1 cellular context compared by ENCODE assay signal in genomic region chr20:59032023-59032712, GRCh38.
A peak's percentile ranks its signal among the peaks of the same experiment; 100 is the strongest.
TF ChIP-seq lines count a peak whose summit lies in the region.

Gene ATP5F1E, minus strand, starts transcription at chr20:59032335. Its CDS starts 84 bp downstream, at chr20:59032251.

TF ChIP-seq in K562, 482 proteins besides CTCF, POLR2A, EP300 and RAD21 (continued from another document and continues in another):
- TF ChIP-seq RBM14 (IDR thresholded peaks at IDR 0.05; ENCODE audit: borderline replicate concordance, insufficient read depth, low read depth, low read length), result no peak
- no peak for TF ChIP-seq BRF2 (IDR thresholded peaks at IDR 0.05; ENCODE audit: borderline replicate concordance, insufficient read depth, insufficient read length)
- TF ChIP-seq MEF2A (IDR thresholded peaks at IDR 0.05; ENCODE audit: control insufficient read depth, low read depth, low read length), result no peak
- peak; percentile 90 for TF ChIP-seq NFRKB (IDR thresholded peaks at IDR 0.05; ENCODE audit: low read depth)
- TF ChIP-seq ZNF224 (CRISPR knock-in tag; IDR thresholded peaks at IDR 0.05), result no peak
- no peak for TF ChIP-seq ZNF24 (IDR thresholded peaks at IDR 0.05)
- peak; percentile 70 for TF ChIP-seq CCNT2 (IDR thresholded peaks at IDR 0.05; ENCODE audit: borderline replicate concordance, extremely low read depth, insufficient read length, low read depth, low read length)
- peak; percentile 90 for TF ChIP-seq RHOXF2B (CRISPR knock-in tag; conservative IDR thresholded peaks at IDR 0.05)
- no peak for TF ChIP-seq BCOR (IDR thresholded peaks at IDR 0.05)
- no peak for TF ChIP-seq GTF2F1 (IDR thresholded peaks at IDR 0.05; ENCODE audit: low read depth, low read length)
- 0 out of 2 replicates have a peak, but pooled peaks have one; percentile 44 for TF ChIP-seq HINFP (tag; conservative IDR thresholded peaks at IDR 0.05; ENCODE audit: low read depth)
- TF ChIP-seq KLF10 (CRISPR knock-in tag; IDR thresholded peaks at IDR 0.05), result no peak; the same call in 1 of the 2 replicates
- peak; percentile 97 for TF ChIP-seq DMBX1 (CRISPR knock-in tag; IDR thresholded peaks at IDR 0.05; ENCODE audit: borderline replicate concordance)
- no peak for TF ChIP-seq CBX3 (IDR thresholded peaks at IDR 0.05; ENCODE audit: borderline replicate concordance in 1 of 2, low read length in 2 of 2)
- TF ChIP-seq GTF2A2 (tag; IDR thresholded peaks at IDR 0.05), result peak; percentile 85
- TF ChIP-seq MLLT1 (IDR thresholded peaks at IDR 0.05), result peak in 1 of 2 experiments; percentile 57; a peak in 1 of 4 replicates
- peak; percentile 57; the same call in 1 of the 2 replicates for TF ChIP-seq ETV5 (CRISPR knock-in tag; IDR thresholded peaks at IDR 0.05; ENCODE audit: low read depth)
- peak; percentile 89 for TF ChIP-seq BACH1 (tag; IDR thresholded peaks at IDR 0.05)
- TF ChIP-seq SMAD3 (CRISPR knock-in tag; conservative IDR thresholded peaks at IDR 0.05), result peak; percentile 97
- TF ChIP-seq ELK3 (CRISPR knock-in tag; IDR thresholded peaks at IDR 0.05), result no peak
- TF ChIP-seq PRPF4 (IDR thresholded peaks at IDR 0.05; ENCODE audit: insufficient read depth, low read depth, low read length, poor library complexity, severe bottlenecking), result no peak
- peak; percentile 96 for TF ChIP-seq ZNF41 (CRISPR knock-in tag; conservative IDR thresholded peaks at IDR 0.05)
- no peak for TF ChIP-seq POU5F1 (IDR thresholded peaks at IDR 0.05; ENCODE audit: borderline replicate concordance, low read depth, low read length, partially characterized antibody)
- TF ChIP-seq ZNF592 (IDR thresholded peaks at IDR 0.05), result peak; percentile 100
- peak; percentile 98 for TF ChIP-seq L3MBTL2 (IDR thresholded peaks at IDR 0.05)
- TF ChIP-seq CREBBP (IDR thresholded peaks at IDR 0.05; ENCODE audit: low read depth, low read length), result no peak
- 0 out of 4 replicates have a peak, but pooled peaks of 1 of the 2 experiments have one; percentile 16 for TF ChIP-seq KDM4B (IDR thresholded peaks at IDR 0.05; ENCODE audit: borderline replicate concordance in 2 of 2, low read depth in 1 of 2)
- TF ChIP-seq TBL1XR1 (IDR thresholded peaks at IDR 0.05; ENCODE audit: low read length in 2 of 2), result no peak
- TF ChIP-seq PURB (CRISPR knock-in tag; IDR thresholded peaks at IDR 0.05; ENCODE audit: low read depth), result no peak
- no peak for TF ChIP-seq CHAMP1 (IDR thresholded peaks at IDR 0.05)
- peak; percentile 93 for TF ChIP-seq THAP7 (CRISPR knock-in tag; IDR thresholded peaks at IDR 0.05)
- 0 out of 2 replicates have a peak, but pooled peaks have one; percentile 68 for TF ChIP-seq E2F1 (CRISPR knock-in tag; IDR thresholded peaks at IDR 0.05)
- TF ChIP-seq NR2C2 (CRISPR knock-in tag; IDR thresholded peaks at IDR 0.05), result no peak
- TF ChIP-seq NR2C2 (tag; IDR thresholded peaks at IDR 0.05), result peak; percentile 85
- peak; percentile 89 for TF ChIP-seq ZBTB34 (CRISPR knock-in tag; IDR thresholded peaks at IDR 0.05)
- TF ChIP-seq HIVEP1 (CRISPR knock-in tag; IDR thresholded peaks at IDR 0.05), result peak; percentile 95
- peak; percentile 83 for TF ChIP-seq VEZF1 (CRISPR knock-in tag; IDR thresholded peaks at IDR 0.05)
- peak; percentile 89 for TF ChIP-seq NR2F6 (CRISPR knock-in tag; IDR thresholded peaks at IDR 0.05)
- TF ChIP-seq PATZ1 (CRISPR knock-in tag; IDR thresholded peaks at IDR 0.05; ENCODE audit: borderline replicate concordance), result peak; percentile 95; the same call in 1 of the 2 replicates
- 0 out of 2 replicates have a peak, but pooled peaks have one; percentile 5 for TF ChIP-seq XRCC5 (IDR thresholded peaks at IDR 0.05; ENCODE audit: low read depth, low read length)
- TF ChIP-seq SP2 (IDR thresholded peaks at IDR 0.05; ENCODE audit: extremely low read depth, low read depth, low read length, poor library complexity, severe bottlenecking), result peak; percentile 62
- TF ChIP-seq ZNF766 (CRISPR knock-in tag; conservative IDR thresholded peaks at IDR 0.05), result peak; percentile 98
- TF ChIP-seq PTRF (tag; IDR thresholded peaks at IDR 0.05), result peak; percentile 55; the same call in 1 of the 2 replicates
